Comparison of ENCODE assay signal across 9 cellular contexts in the genomic region with DNA sequence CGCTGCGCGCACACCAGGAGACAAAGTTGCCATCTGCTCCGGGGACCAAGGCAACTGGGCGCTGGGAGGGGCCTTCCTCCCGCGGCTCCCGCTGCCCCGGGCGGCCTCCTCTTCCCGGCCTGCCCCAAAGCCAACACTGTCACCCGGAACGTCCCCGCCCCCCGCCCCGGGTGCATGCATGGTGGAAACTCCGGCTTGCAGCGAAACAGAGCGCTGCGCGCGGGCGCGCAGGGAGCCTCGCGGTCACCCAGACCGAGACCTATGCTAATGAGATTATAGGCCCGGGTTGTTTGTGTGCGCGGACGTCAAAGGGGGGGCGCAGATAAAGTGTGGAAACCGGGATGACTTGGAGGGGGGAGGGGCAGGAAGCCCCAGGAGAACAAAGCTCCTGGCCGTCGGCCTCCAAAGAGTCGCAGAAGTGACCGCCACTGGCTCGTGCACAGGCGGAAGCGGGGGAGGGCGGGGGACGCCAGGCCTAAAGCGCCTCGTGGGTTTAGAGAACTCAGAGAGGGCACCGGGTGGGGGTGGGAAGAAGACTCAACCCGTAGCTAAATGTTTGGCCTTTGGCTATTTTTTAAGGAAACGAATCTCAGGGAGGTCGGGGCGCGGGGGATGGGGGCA.
DNase-seq lines count a peak whose midpoint lies in the region; ATAC-seq and TF ChIP-seq lines count a peak whose summit lies in the region.
"Had no signal": no experiment of that assay in that cellular context is flagged by ENCODE, and none has a peak within 500 bp of the region (broad histone marks: within the 10 kb centered on the region; RNA-seq: fewer than 3 reads in every experiment).

No MANE protein-coding gene starts in this region.

- H3K4me3 ChIP-seq in astrocyte of the cerebellum (ENCODE audit: low read depth, low read length): peak overlapping the region; percentile 3

- H3K4me3 Mint-ChIP-seq in mesothelial cell of epicardium: peak overlapping the region; percentile 60

- TF ChIP-seq CTCF in astrocyte of the cerebellum (IDR thresholded peaks at IDR 0.05; ENCODE audit: low read depth, low read length, missing control alignments) (no peak), mesothelial cell of epicardium (IDR thresholded peaks at IDR 0.05; ENCODE audit: unreplicated experiment) (no peak)

- H3K36me3 Mint-ChIP-seq in mesothelial cell of epicardium: no peaks in the 10 kb centered on the region

- in situ Hi-C loops in astrocyte of the cerebellum (cut with HindIII; ENCODE audit: low sequenced_read_pairs): no loop called here

- DNase-seq in DMS 273 treated with DMSO at 0.1 percent for 48 hours (lab: John Stamatoyannopoulos, UW) (peak; percentile 75), NCI-H2171 (lab: John Stamatoyannopoulos, UW) (peak; percentile 67), astrocyte of the cerebellum (ENCODE audit: low read depth) (no peak), mesothelial cell of epicardium (ENCODE audit: low spot score in 2 of 2, unreplicated experiment in 2 of 2) (no peak), HuH-7.5 (ENCODE audit: low spot score) (no peak)

- no peak overlapping the region for H3K27ac Mint-ChIP-seq in mesothelial cell of epicardium

- no peak for ATAC-seq in GM18511 (IDR thresholded peaks at IDR 0.05; ENCODE audit: unreplicated experiment)
- no peak for ATAC-seq in HG03097 (IDR thresholded peaks at IDR 0.05; ENCODE audit: low FRiP score, unreplicated experiment)
- no peak for ATAC-seq in GM21360 (IDR thresholded peaks at IDR 0.05; ENCODE audit: unreplicated experiment)
- ATAC-seq: HCT116 had no signal

- H3K4me1 Mint-ChIP-seq in mesothelial cell of epicardium: peaks cover 49% of the 10 kb centered on the region

- peaks cover 7% of the 10 kb centered on the region for H3K9me3 Mint-ChIP-seq in mesothelial cell of epicardium

- peaks cover 31% of the 10 kb centered on the region for H3K27me3 Mint-ChIP-seq in mesothelial cell of epicardium (ENCODE audit: low read depth)

Comparison
In these comparisons a context has a peak if more than half of its experiments do, and no peak if none do; other contexts are left out.
1. DNase-seq: peak in DMS 273 treated with DMSO at 0.1 percent for 48 hours (single experiment) and NCI-H2171 (single experiment); none in astrocyte of the cerebellum (single experiment), mesothelial cell of epicardium (0 of 2) and HuH-7.5 (single experiment).